17 cellular contexts compared by ENCODE assay signal in the genomic region with DNA sequence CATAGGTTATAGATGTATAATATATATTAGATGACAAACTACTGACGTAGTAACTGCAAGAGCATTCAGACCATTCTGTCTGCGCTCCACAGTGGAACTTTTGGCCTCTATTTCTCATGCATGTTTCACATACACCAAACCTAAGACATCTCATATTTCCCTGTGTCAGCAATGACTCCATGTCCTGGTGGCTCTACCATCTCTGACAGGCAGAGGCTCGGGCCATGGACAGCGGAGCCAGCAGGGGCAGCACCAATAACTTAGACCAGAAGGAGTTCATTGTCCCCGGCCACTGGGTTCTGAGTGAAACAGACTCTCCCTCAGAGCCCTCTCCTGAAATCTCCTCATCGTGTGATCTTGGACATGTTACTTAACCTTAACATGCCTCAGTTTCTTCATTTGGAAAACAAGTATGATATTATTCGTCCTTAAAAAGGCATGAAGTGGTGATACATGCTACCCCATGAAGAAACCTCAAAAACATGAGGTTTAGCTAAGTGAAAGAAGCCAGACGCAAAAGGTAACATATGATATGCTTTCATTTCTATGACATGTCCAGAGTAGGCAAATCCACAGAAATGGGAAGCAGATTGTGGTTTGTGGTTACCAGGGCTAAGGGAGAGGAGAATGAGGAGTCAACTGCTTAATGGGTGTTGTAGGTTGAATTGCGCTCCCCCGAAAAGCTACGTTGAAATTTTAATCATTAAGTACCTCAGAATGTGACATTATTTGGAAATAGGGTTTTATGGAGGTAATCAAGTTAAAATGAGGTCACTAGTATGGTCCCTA.
DNase-seq lines count a peak whose midpoint lies in the region; TF ChIP-seq lines count a peak whose summit lies in the region.
"Had no signal": no experiment of that assay in that cellular context is flagged by ENCODE, and none has a peak within 500 bp of the region (broad histone marks: within the 10 kb centered on the region; RNA-seq: fewer than 3 reads in every experiment).

No MANE protein-coding gene starts in this region.

- no peaks in the 10 kb centered on the region for H3K4me1 ChIP-seq in esophagus muscularis mucosa
- H3K4me1 ChIP-seq: stomach had no signal

- TF ChIP-seq CTCF in fibroblast of villous mesenchyme (IDR thresholded peaks at IDR 0.05; ENCODE audit: insufficient read depth, low read depth, low read length), result no peak
- no peak for TF ChIP-seq CTCF in esophagus muscularis mucosa (IDR thresholded peaks at IDR 0.05)

- TF ChIP-seq EP300 in esophagus muscularis mucosa (IDR thresholded peaks at IDR 0.05), result no peak

- 89% methylated on average over 10 of the region's 11 CpGs for WGBS in esophagus muscularis mucosa

- H3K36me3 ChIP-seq in esophagus muscularis mucosa, result no peaks in the 10 kb centered on the region
- H3K36me3 ChIP-seq: stomach had no signal

- no peaks in the 10 kb centered on the region for H3K9me3 ChIP-seq in esophagus muscularis mucosa
- H3K9me3 ChIP-seq: stomach had no signal

- no peak for TF ChIP-seq POLR2A in esophagus muscularis mucosa (IDR thresholded peaks at IDR 0.05; ENCODE audit: low read depth)

- DNase-seq in AML-193 (lab: John Stamatoyannopoulos, UW) (peak; percentile 84 to 90), Kasumi-1 (lab: John Stamatoyannopoulos, UW) (peak; percentile 43 to 46), SIG-M5 (lab: John Stamatoyannopoulos, UW) (peak; percentile 5), fibroblast of villous mesenchyme (ENCODE audit: low read depth) (peak; percentile 29), Ammon's horn (ENCODE audit: low spot score) (no peak), esophagus muscularis mucosa (ENCODE audit: extremely low spot score) (no peak), retina (no peak)
- DNase-seq in stimulated activated CD4-positive, alpha-beta T cell treated with anti-CD3 and anti-CD28 coated beads, Interleukin-4, amount 100 ng/mL, for 24 hours, result no peak
- DNase-seq: activated CD4-positive, CD25-positive, alpha-beta regulatory T cell treated with anti-CD3 and anti-CD28 coated beads, Interleukin-2, amount 50 U/mL, for 72 hours; CD4-positive, alpha-beta memory T cell; NCI-H1105; NCI-H524 treated with DMSO at 0.1 percent for 48 hours; posterior cingulate gyrus; stimulated activated CD4-positive, alpha-beta T cell treated with anti-CD3 and anti-CD28 coated beads, Interleukin-2, amount 100 ng/mL, for 48 hours; stomach had no signal

- H3K4me3 ChIP-seq in fibroblast of villous mesenchyme (ENCODE audit: low read depth, low read length), result no peak overlapping the region
- H3K4me3 ChIP-seq in esophagus muscularis mucosa, result no peak overlapping the region
- H3K4me3 ChIP-seq: coronary artery, skin epidermis, stomach had no signal

- intact Hi-C loops in esophagus muscularis mucosa (cut with DNase I), result no loop called here

- H3K27me3 ChIP-seq in esophagus muscularis mucosa, result no peaks in the 10 kb centered on the region
- H3K27me3 ChIP-seq: stomach had no signal

- H3K27ac ChIP-seq in esophagus muscularis mucosa (replicated peaks in 1 of 4), result no peak overlapping the region
- H3K27ac ChIP-seq: coronary artery, skin epidermis, stomach had no signal

Comparison
In these comparisons a context has a peak if more than half of its experiments do, and no peak if none do; other contexts are left out.
1. DNase-seq: peak in AML-193 (2 of 2), Kasumi-1 (2 of 2), SIG-M5 (single experiment) and fibroblast of villous mesenchyme (single experiment); none in stimulated activated CD4-positive, alpha-beta T cell treated with anti-CD3 and anti-CD28 coated beads, Interleukin-4, amount 100 ng/mL, for 24 hours (single experiment), Ammon's horn (single experiment), esophagus muscularis mucosa (single experiment) and retina (single experiment).